In genomic region chr15:69615756-69616155, GRCh38 we compare ENCODE assay signal across 19 cellular contexts.
DNase-seq lines count a peak whose midpoint lies in the region; ATAC-seq and TF ChIP-seq lines count a peak whose summit lies in the region.
"Had no signal": no experiment of that assay in that cellular context is flagged by ENCODE, and none has a peak within 500 bp of the region (broad histone marks: within the 10 kb centered on the region; RNA-seq: fewer than 3 reads in every experiment).

No MANE protein-coding gene starts in this region.

- H4K91ac ChIP-seq in H9 (ENCODE audit: insufficient read length, low read depth, low read length): no peak overlapping the region

- no peak overlapping the region for H2AFZ ChIP-seq in H9 (ENCODE audit: low read length)
- H2AFZ ChIP-seq: GM23338 had no signal

- H3K9me3 ChIP-seq in H9 (ENCODE audit: control insufficient read depth, low read depth, low read length): no peaks in the 10 kb centered on the region
- no peaks in the 10 kb centered on the region for H3K9me3 ChIP-seq in endodermal cell (ENCODE audit: control insufficient read depth, low read length)
- H3K9me3 ChIP-seq: A549, BLaER1 had no signal

- TF ChIP-seq CTCF in C4-2B (conservative IDR thresholded peaks at IDR 0.05): no peak
- no peak for TF ChIP-seq CTCF in H9 (conservative IDR thresholded peaks at IDR 0.05)
- no peak for TF ChIP-seq CTCF in endodermal cell (conservative IDR thresholded peaks at IDR 0.05)
- TF ChIP-seq CTCF in type B pancreatic cell (conservative IDR thresholded peaks at IDR 0.05): no peak
- TF ChIP-seq CTCF in GM10266 (IDR thresholded peaks at IDR 0.05; ENCODE audit: control insufficient read depth, insufficient read depth, low read depth, missing control alignments): no peak

- H3K79me2 ChIP-seq in H9 (ENCODE audit: insufficient read depth, low read length): no peaks in the 10 kb centered on the region

- H3K36me3 ChIP-seq in endodermal cell (ENCODE audit: control insufficient read depth, insufficient read depth, low read length): no peaks in the 10 kb centered on the region
- H3K36me3 ChIP-seq: BLaER1 had no signal

- H3K56ac ChIP-seq in H9 (ENCODE audit: insufficient read length, low read depth, low read length): no peak overlapping the region

- H3K79me1 ChIP-seq in H9 (ENCODE audit: insufficient read depth, low read depth, low read length, poor library complexity, severe bottlenecking): no peaks in the 10 kb centered on the region

- no peaks in the 10 kb centered on the region for H3K4me1 Mint-ChIP-seq in H9
- peaks cover 29% of the 10 kb centered on the region for H3K4me1 Mint-ChIP-seq in endodermal cell
- peaks cover 5% of the 10 kb centered on the region for H3K4me1 Mint-ChIP-seq in type B pancreatic cell (ENCODE audit: unreplicated experiment)
- H3K4me1 Mint-ChIP-seq: CD4-positive, CD25-positive, alpha-beta regulatory T cell; CD8-positive, alpha-beta memory T cell; GM23338; IgD-negative memory B cell had no signal

- no peak overlapping the region for H3K9ac ChIP-seq in H9 (ENCODE audit: extremely low read depth, insufficient read length, low read length)
- H3K9ac ChIP-seq in endodermal cell (ENCODE audit: extremely low read depth, low read length, poor library complexity, severe bottlenecking): no peak overlapping the region
- H3K9ac ChIP-seq: BLaER1 had no signal

- no peak overlapping the region for H2AK5ac ChIP-seq in H9 (ENCODE audit: insufficient read length, low read length)

- H3K14ac ChIP-seq in H9 (ENCODE audit: insufficient read depth, low read length): peak overlapping the region; percentile 46; the same call in 1 of the 2 replicates

- H2BK12ac ChIP-seq in H9 (ENCODE audit: insufficient read length, low read depth, low read length): no peak overlapping the region

- no peak for ATAC-seq in HG03354 (IDR thresholded peaks at IDR 0.05; ENCODE audit: poor library complexity, severe bottlenecking, unreplicated experiment)
- ATAC-seq: GM23338, HCT116, HepG2 had no signal

- no peak overlapping the region for H2BK120ac ChIP-seq in H9 (ENCODE audit: low read depth, low read length, poor library complexity, severe bottlenecking)

- no peak overlapping the region for H4K8ac ChIP-seq in H9 (replicated peaks; ENCODE audit: insufficient read length, low read depth, low read length)

- no peak overlapping the region for H3K23ac ChIP-seq in H9 (ENCODE audit: insufficient read length, low read depth, low read length)

- H3K27me3 Mint-ChIP-seq in H9 (ENCODE audit: low read depth) (peaks cover 7% of the 10 kb centered on the region), endodermal cell (ENCODE audit: insufficient read depth) (peaks cover 14% of the 10 kb centered on the region), type B pancreatic cell (peaks cover 25% of the 10 kb centered on the region)

- H3K18ac ChIP-seq in H9 (ENCODE audit: insufficient read length, low read depth, low read length): no peak overlapping the region

- no peak overlapping the region for H2BK20ac ChIP-seq in H9 (ENCODE audit: low read depth, low read length, poor library complexity, severe bottlenecking)

- no peak overlapping the region for H3T11ph ChIP-seq in H9 (ENCODE audit: low read length)

- no peaks in the 10 kb centered on the region for H4K20me1 ChIP-seq in H9 (ENCODE audit: control insufficient read depth, insufficient read depth, insufficient read length)
- H4K20me1 ChIP-seq: BLaER1 had no signal

- H3K4me2 ChIP-seq in H9 (ENCODE audit: insufficient read depth, insufficient read length, low read length): no peak overlapping the region
- H3K4me2 ChIP-seq: A549, BLaER1, GM23338 had no signal

- H3K4ac ChIP-seq in H9 (ENCODE audit: low read depth, low read length): no peak overlapping the region

- H4K5ac ChIP-seq in H9 (ENCODE audit: insufficient read length, low read depth, low read length): no peak overlapping the region

- H3K27ac ChIP-seq in C4-2B (peak overlapping the region; percentile 43), H9 (ENCODE audit: insufficient read length, low read depth, low read length) (no peak overlapping the region), endodermal cell (ENCODE audit: low read depth, low read length) (no peak overlapping the region)
- H3K27ac ChIP-seq: BLaER1 had no signal

- no peak overlapping the region for H2BK5ac ChIP-seq in H9 (ENCODE audit: insufficient read length, low read length)

- H3K36me3 Mint-ChIP-seq in H9 (ENCODE audit: insufficient read depth in 1 of 3, low read depth in 3 of 3) (no peaks in the 10 kb centered on the region), endodermal cell (ENCODE audit: low read depth) (no peaks in the 10 kb centered on the region), type B pancreatic cell (no peaks in the 10 kb centered on the region)
- H3K36me3 Mint-ChIP-seq: CD4-positive, CD25-positive, alpha-beta regulatory T cell; CD8-positive, alpha-beta memory T cell; IgD-negative memory B cell had no signal

- H3K9me3 Mint-ChIP-seq in H9: no peaks in the 10 kb centered on the region; a peak in 1 of 5 replicates
- H3K9me3 Mint-ChIP-seq in endodermal cell: peaks cover 16% of the 10 kb centered on the region
- H3K9me3 Mint-ChIP-seq in type B pancreatic cell: no peaks in the 10 kb centered on the region
- H3K9me3 Mint-ChIP-seq: CD8-positive, alpha-beta memory T cell; HFFc6; IgD-negative memory B cell had no signal

- no CpG with 5 or more reads among the region's 5 CpGs for WGBS in H9 (ENCODE audit: extremely low coverage, insufficient read length, low lambda C conversion rate)
- 89 to 93% methylated on average over 3 to 5 of the region's 5 CpGs for WGBS in endodermal cell (ENCODE audit: insufficient coverage in 1 of 2, insufficient read length in 1 of 2), 2 experiments

- no peak overlapping the region for H2BK15ac ChIP-seq in H9 (ENCODE audit: low read depth, low read length)

- H3K4me3 Mint-ChIP-seq in H9 (no peak overlapping the region), endodermal cell (no peak overlapping the region), type B pancreatic cell (no peak overlapping the region)
- H3K4me3 Mint-ChIP-seq: CD4-positive, CD25-positive, alpha-beta regulatory T cell; CD8-positive, alpha-beta memory T cell; GM23338; HFFc6; IgD-negative memory B cell had no signal

- H3K27me3 ChIP-seq in H9 (ENCODE audit: insufficient read depth, low read length) (no peaks in the 10 kb centered on the region), endodermal cell (ENCODE audit: control insufficient read depth, insufficient read depth, low read length, poor library complexity, severe bottlenecking) (no peaks in the 10 kb centered on the region)
- H3K27me3 ChIP-seq: BLaER1 had no signal

- DNase-seq in H9 (no peak), endodermal cell (peak; percentile 26), type B pancreatic cell (ENCODE audit: extremely low spot score, unreplicated experiment) (peak; percentile 32), GM10266 (ENCODE audit: extremely low spot score) (no peak), inferior parietal cortex (ENCODE audit: extremely low spot score) (no peak)
- DNase-seq: AML-193; CD4-positive, CD25-positive, alpha-beta regulatory T cell; CD8-positive, alpha-beta memory T cell; COR-L47; HFFc6; KBM-7 had no signal

- H3K4me1 ChIP-seq in H9 (ENCODE audit: insufficient read depth, low read length) (no peaks in the 10 kb centered on the region), endodermal cell (ENCODE audit: control insufficient read depth, insufficient read depth, low read length) (peaks cover 4% of the 10 kb centered on the region)
- H3K4me1 ChIP-seq: A549, BLaER1 had no signal

- H3K27ac Mint-ChIP-seq in H9 (no peak overlapping the region), endodermal cell (no peak overlapping the region), type B pancreatic cell (no peak overlapping the region)
- H3K27ac Mint-ChIP-seq: CD8-positive, alpha-beta memory T cell; GM23338; HFFc6; IgD-negative memory B cell had no signal

- no peak overlapping the region for H3K4me3 ChIP-seq in endodermal cell (ENCODE audit: low read length)
- H3K4me3 ChIP-seq: A549, BLaER1, GM23338 had no signal

- no peaks in the 10 kb centered on the region for H3K23me2 ChIP-seq in H9 (ENCODE audit: insufficient read length, low read depth, low read length, poor library complexity, severe bottlenecking)

Comparison
In these comparisons a context has a peak if more than half of its experiments do, and no peak if none do; other contexts are left out.
1. DNase-seq: peak in endodermal cell (single experiment) and type B pancreatic cell (single experiment); none in H9 (single experiment), GM10266 (single experiment) and inferior parietal cortex (single experiment).